1 cellular context compared by ENCODE assay signal in genomic region chr2:187466129-187466792, GRCh38.
TF ChIP-seq lines count a peak whose summit lies in the region.

No MANE protein-coding gene starts in this region.

TF ChIP-seq in K562, 482 proteins besides CTCF, POLR2A, EP300 and RAD21:
- TF ChIP-seq ZBTB40 (IDR thresholded peaks at IDR 0.05) = peak; percentile 37; the same call in 1 of the 2 replicates
- no peak for TF ChIP-seq ZBTB40 (CRISPR knock-in tag; IDR thresholded peaks at IDR 0.05)
- TF ChIP-seq ZNF263 (CRISPR knock-in tag; IDR thresholded peaks at IDR 0.05; ENCODE audit: borderline replicate concordance) = no peak
